Comparison of ENCODE assay signal across 21 cellular contexts in genomic region chr13:37136633-37137032, GRCh38. TPM values are rescaled to one million over a fixed set of nuclear protein-coding genes. Genes with fewer than 3 reads are reported as not detected.
DNase-seq lines count a peak whose midpoint lies in the region; ATAC-seq, FAIRE-seq and TF ChIP-seq lines count a peak whose summit lies in the region.
"Had no signal": no experiment of that assay in that cellular context is flagged by ENCODE, and none has a peak within 500 bp of the region (broad histone marks: within the 10 kb centered on the region; RNA-seq: fewer than 3 reads in every experiment).

No MANE protein-coding gene starts in this region.

- no peak overlapping the region for H3K4me2 ChIP-seq in HepG2 (ENCODE audit: low read depth, low read length)
- no peak overlapping the region for H3K4me2 ChIP-seq in endothelial cell of umbilical vein (ENCODE audit: insufficient read depth, low read length)
- H3K4me2 ChIP-seq in smooth muscle cell, result peak overlapping the region; percentile 1
- H3K4me2 ChIP-seq: BLaER1 had no signal

- 32% methylated on average over 2 of the region's 2 CpGs for WGBS in HepG2 (ENCODE audit: low lambda C conversion rate)
- 76% methylated on average over 2 of the region's 2 CpGs for WGBS in right lobe of liver (ENCODE audit: insufficient coverage, low coverage, low lambda C conversion rate, missing lambda C conversion rate)
- WGBS in smooth muscle cell (ENCODE audit: low lambda C conversion rate), result 93% methylated on average over 2 of the region's 2 CpGs

- no peak for ATAC-seq in HepG2
- no peak for ATAC-seq in right lobe of liver
- ATAC-seq in HG03175 (IDR thresholded peaks at IDR 0.05; ENCODE audit: unreplicated experiment), result no peak
- ATAC-seq in GM21576 (IDR thresholded peaks at IDR 0.05; ENCODE audit: unreplicated experiment), result no peak
- ATAC-seq: HCT116 had no signal

- H3F3A ChIP-seq in smooth muscle cell (ENCODE audit: low read depth), result no peaks in the 10 kb centered on the region

- intact Hi-C loops in HepG2 (cut with micrococcal nuclease; ENCODE audit: unreplicated experiment) (no loop called here), right lobe of liver (cut with DNase I) (no loop called here), endothelial cell of umbilical vein (cut with micrococcal nuclease) (no loop called here)

- DNase-seq in HepG2 (ENCODE audit: low spot score), result no peak
- no peak for DNase-seq in right lobe of liver
- no peak for DNase-seq in endothelial cell of umbilical vein (ENCODE audit: low read depth, low spot score)
- DNase-seq in smooth muscle cell (lab: John Stamatoyannopoulos, UW; ENCODE audit: unreplicated experiment), result no peak
- DNase-seq in midbrain (lab: John Stamatoyannopoulos, UW), result no peak
- DNase-seq: CD4-positive, alpha-beta memory T cell; DMS153; DMS79; GDM1; GOT3; H7 had no signal

- no peaks in the 10 kb centered on the region for H3K9me1 ChIP-seq in endothelial cell of umbilical vein (replicated peaks; ENCODE audit: control insufficient read depth, extremely low read depth, insufficient read depth, low read length)

- no peak overlapping the region for H3K4me3 ChIP-seq in HepG2 (replicated peaks in 1 of 3; ENCODE audit: insufficient read depth in 1 of 3, low read depth in 2 of 3, low read length in 3 of 3)
- no peak overlapping the region for H3K4me3 ChIP-seq in right lobe of liver
- no peak overlapping the region for H3K4me3 ChIP-seq in endothelial cell of umbilical vein (replicated peaks in 1 of 3; ENCODE audit: insufficient read depth in 1 of 3, low read depth in 1 of 3, low read length in 3 of 3)
- H3K4me3 ChIP-seq in smooth muscle cell, result no peak overlapping the region
- H3K4me3 ChIP-seq: BLaER1 had no signal

- dilution Hi-C loops in endothelial cell of umbilical vein (cut with MboI; ENCODE audit: extremely low pct_ligation_motif_present, low sequenced_read_pairs), result no loop called here

- H3K27me3 ChIP-seq in HepG2 (ENCODE audit: control insufficient read depth in 1 of 2, insufficient read depth in 2 of 2, low read length in 2 of 2) (no peaks in the 10 kb centered on the region), right lobe of liver (no peaks in the 10 kb centered on the region), endothelial cell of umbilical vein (ENCODE audit: control insufficient read depth in 2 of 2, insufficient read depth in 2 of 2, low read length in 2 of 2) (no peaks in the 10 kb centered on the region), smooth muscle cell (ENCODE audit: low read depth) (no peaks in the 10 kb centered on the region)
- H3K27me3 ChIP-seq: BLaER1 had no signal

- TF ChIP-seq RAD21 in HepG2 (CRISPR knock-in tag; IDR thresholded peaks at IDR 0.05), result no peak

- H3K36me3 ChIP-seq in HepG2 (replicated peaks in 1 of 2; ENCODE audit: control insufficient read depth in 1 of 2, insufficient read depth in 2 of 2, low read length in 2 of 2), result no peaks in the 10 kb centered on the region
- H3K36me3 ChIP-seq in right lobe of liver, result no peaks in the 10 kb centered on the region
- H3K36me3 ChIP-seq in endothelial cell of umbilical vein (ENCODE audit: control insufficient read depth in 2 of 2, extremely low read depth in 1 of 2, insufficient read depth in 2 of 2, low read length in 2 of 2), result no peaks in the 10 kb centered on the region
- H3K36me3 ChIP-seq in smooth muscle cell (ENCODE audit: low read depth), result no peaks in the 10 kb centered on the region
- H3K36me3 ChIP-seq: BLaER1 had no signal

- no peak for TF ChIP-seq EP300 in HepG2 (IDR thresholded peaks at IDR 0.05; ENCODE audit: low read depth in 2 of 2, low read length in 2 of 2)
- no peak for TF ChIP-seq EP300 in HepG2 (CRISPR knock-in tag; IDR thresholded peaks at IDR 0.05; ENCODE audit: borderline replicate concordance)

- FAIRE-seq in HepG2 (lab: Jason Lieb, UNC), result no peak
- FAIRE-seq in endothelial cell of umbilical vein (lab: Jason Lieb, UNC), result no peak
- FAIRE-seq: GM12892, GM18507 had no signal

- H3K27ac ChIP-seq in HepG2 (ENCODE audit: extremely low read length, insufficient read depth, low read length), result no peak overlapping the region
- no peak overlapping the region for H3K27ac ChIP-seq in right lobe of liver
- H3K27ac ChIP-seq in endothelial cell of umbilical vein (ENCODE audit: insufficient read depth, low read depth, low read length), result peak overlapping the region; percentile 17
- H3K27ac ChIP-seq in smooth muscle cell (ENCODE audit: low read depth), result no peak overlapping the region
- H3K27ac ChIP-seq: 22Rv1, BLaER1 had no signal

- no peak for TF ChIP-seq CTCF in HepG2 (CRISPR knock-in tag; IDR thresholded peaks at IDR 0.05)
- no peak for TF ChIP-seq CTCF in right lobe of liver (IDR thresholded peaks at IDR 0.05)
- TF ChIP-seq CTCF in endothelial cell of umbilical vein (IDR thresholded peaks at IDR 0.05; ENCODE audit: extremely low read depth in 1 of 2, insufficient read depth in 1 of 2, low read depth in 1 of 2, low read length in 2 of 2), result no peak
- no peak for TF ChIP-seq CTCF in smooth muscle cell (IDR thresholded peaks at IDR 0.05; ENCODE audit: borderline replicate concordance, insufficient read depth, poor library complexity, severe bottlenecking)

- H3K79me2 ChIP-seq in HepG2 (ENCODE audit: insufficient read depth, low read length) (no peaks in the 10 kb centered on the region), endothelial cell of umbilical vein (ENCODE audit: control insufficient read depth, insufficient read depth, low read length) (no peaks in the 10 kb centered on the region), smooth muscle cell (ENCODE audit: low read depth) (no peaks in the 10 kb centered on the region)

- H3K4me1 ChIP-seq in HepG2 (ENCODE audit: insufficient read depth, low read length) (no peaks in the 10 kb centered on the region), right lobe of liver (no peaks in the 10 kb centered on the region), endothelial cell of umbilical vein (ENCODE audit: control insufficient read depth, extremely low read depth, insufficient read depth, low read length) (peaks cover 35% of the 10 kb centered on the region), smooth muscle cell (ENCODE audit: low read depth) (peaks cover 10% of the 10 kb centered on the region)
- H3K4me1 ChIP-seq: BLaER1 had no signal

- H2AFZ ChIP-seq in HepG2 (ENCODE audit: low read length), result no peak overlapping the region
- H2AFZ ChIP-seq in endothelial cell of umbilical vein (ENCODE audit: low read depth, low read length), result no peak overlapping the region
- H2AFZ ChIP-seq in smooth muscle cell (ENCODE audit: low read depth), result no peak overlapping the region

- H3K9me3 ChIP-seq in HepG2 (ENCODE audit: low read length), result no peaks in the 10 kb centered on the region
- H3K9me3 ChIP-seq in right lobe of liver, result no peaks in the 10 kb centered on the region
- no peaks in the 10 kb centered on the region for H3K9me3 ChIP-seq in endothelial cell of umbilical vein (replicated peaks; ENCODE audit: control insufficient read depth, insufficient read depth, low read length)
- H3K9me3 ChIP-seq in smooth muscle cell (replicated peaks; ENCODE audit: low read depth), result no peaks in the 10 kb centered on the region
- H3K9me3 ChIP-seq: BLaER1 had no signal

- H3K9ac ChIP-seq in HepG2 (ENCODE audit: insufficient read depth, low read depth, low read length), result no peak overlapping the region
- no peak overlapping the region for H3K9ac ChIP-seq in endothelial cell of umbilical vein (replicated peaks; ENCODE audit: extremely low read depth, insufficient read depth, low read length)
- no peak overlapping the region for H3K9ac ChIP-seq in smooth muscle cell (ENCODE audit: low read depth)
- H3K9ac ChIP-seq: BLaER1 had no signal

- POLR2A ChIA-PET in HepG2 (lab: Yijun Ruan, JAX) (no interaction called here), endothelial cell of umbilical vein (lab: Charles Lee) (no interaction called here)

- in situ Hi-C loops in HepG2 (cut with HindIII; ENCODE audit: extremely low pct_ligation_motif_present, low pct_unique_long_range_greater_than_20kb), result no loop called here

- H4K20me1 ChIP-seq in HepG2 (ENCODE audit: insufficient read depth, low read length) (no peaks in the 10 kb centered on the region), endothelial cell of umbilical vein (replicated peaks; ENCODE audit: control insufficient read depth, extremely low read depth, insufficient read depth, low read length) (no peaks in the 10 kb centered on the region), smooth muscle cell (ENCODE audit: low read depth) (no peaks in the 10 kb centered on the region)
- H4K20me1 ChIP-seq: BLaER1 had no signal

- TF ChIP-seq POLR2A in HepG2 (IDR thresholded peaks at IDR 0.05; ENCODE audit: insufficient read depth in 1 of 2, low read depth in 2 of 2, low read length in 2 of 2) (no peak), right lobe of liver (IDR thresholded peaks at IDR 0.05) (no peak), endothelial cell of umbilical vein (IDR thresholded peaks at IDR 0.05; ENCODE audit: low read depth, low read length) (no peak)

- CTCF ChIA-PET in HepG2 (lab: Yijun Ruan, JAX; ENCODE audit: low intra/inter-chr PET ratio, low total read pairs) (no interaction called here), endothelial cell of umbilical vein (lab: Charles Lee) (interaction anchor here (0.9 to 1.4 kb wide), 4 partner anchors 9 to 58 kb away, joined by 3 to 5 read pairs (median 4); no protein-coding TSS in a partner anchor)

- BruUV-seq in HepG2 (replicated peaks; lab: Mats Ljungman, UMichigan) (no TSS peak), endothelial cell of umbilical vein (replicated peaks; lab: Mats Ljungman, UMichigan) (no TSS peak)

RNA-seq across cellular contexts. Expression of gene CSNK1A1L, which starts 31.2 kb away (rescaled TPM):
- total RNA-seq in HepG2 (2016; rRNA removed; fragmentation: Illumina TruSeq; extraction: Trizol) (not detected in 2 replicates), right lobe of liver (not detected), endothelial cell of umbilical vein (not detected in 2 replicates), smooth muscle cell (not detected in 2 replicates)
- total RNA-seq in HepG2 (2016; cell fraction: cytosol; rRNA removed; fragmentation: Illumina TruSeq; extraction: Trizol; ENCODE audit: low read depth), result not detected in 2 replicates
- not detected in 2 replicates for total RNA-seq in HepG2 (2016; cell fraction: insoluble cytoplasmic fraction; rRNA removed; fragmentation: Illumina TruSeq; extraction: Trizol)
- total RNA-seq in HepG2 (2016; cell fraction: membrane; rRNA removed; fragmentation: Illumina TruSeq; extraction: Trizol), result not detected in 2 replicates
- total RNA-seq in HepG2 (2016; cell fraction: nucleus; rRNA removed; fragmentation: Illumina TruSeq; extraction: Trizol), result not detected in 2 replicates
- polyA plus RNA-seq in HepG2 (2011; rRNA removed) (not detected in 2 replicates), endothelial cell of umbilical vein (not detected in 2 replicates), smooth muscle cell (not detected in 2 replicates)
- not detected in 2 replicates for polyA plus RNA-seq in HepG2 (2011; cell fraction: cytosol; rRNA removed)
- not detected in 2 replicates for polyA plus RNA-seq in HepG2 (2011; cell fraction: nucleus; rRNA removed)
- polyA plus RNA-seq in HepG2 (2012), result not detected in 2 replicates
- not detected in 2 replicates for polyA plus RNA-seq in HepG2 (2016; cell fraction: cytosol; fragmentation: Illumina TruSeq; extraction: Trizol; ENCODE audit: low read depth)
- not detected in 2 replicates for polyA plus RNA-seq in HepG2 (2016; cell fraction: insoluble cytoplasmic fraction; fragmentation: Illumina TruSeq; extraction: Trizol; ENCODE audit: low read depth)
- polyA plus RNA-seq in HepG2 (2016; cell fraction: membrane; fragmentation: Illumina TruSeq; extraction: Trizol; ENCODE audit: low read depth), result not detected in 2 replicates
- not detected in 2 replicates for polyA plus RNA-seq in HepG2 (2016; cell fraction: nucleus; fragmentation: Illumina TruSeq; extraction: Trizol; ENCODE audit: insufficient read depth, low read depth)
- polyA minus RNA-seq in HepG2 (2011; rRNA and poly(A)+ RNA removed; ENCODE audit: low replicate concordance), result not detected in 2 replicates
- polyA minus RNA-seq in HepG2 (2011; cell fraction: cytosol; rRNA and poly(A)+ RNA removed), result not detected in 2 replicates
- polyA minus RNA-seq in HepG2 (2011; cell fraction: nucleus; rRNA and poly(A)+ RNA removed), result not detected in 2 replicates
- polyA plus RNA-seq in endothelial cell of umbilical vein (2011; cell fraction: cytosol; rRNA removed), result not detected in 2 replicates
- polyA plus RNA-seq in endothelial cell of umbilical vein (2011; cell fraction: nucleus; rRNA removed), result not detected in 2 replicates
- not detected in 2 replicates for polyA plus RNA-seq in endothelial cell of umbilical vein (2012)
- polyA minus RNA-seq in endothelial cell of umbilical vein, result not detected in 2 replicates
- polyA minus RNA-seq in endothelial cell of umbilical vein (2011; cell fraction: cytosol; rRNA and poly(A)+ RNA removed), result not detected
- polyA minus RNA-seq in endothelial cell of umbilical vein (2011; cell fraction: nucleus; rRNA and poly(A)+ RNA removed), result not detected in 2 replicates
- total RNA-seq: A673; CD4-positive, alpha-beta memory T cell; Daoy; H7 had no signal
- polyA plus RNA-seq: AG04450; CD4-positive, alpha-beta memory T cell had no signal
